ENCODE assay signal across 15 cellular contexts in the genomic region with DNA sequence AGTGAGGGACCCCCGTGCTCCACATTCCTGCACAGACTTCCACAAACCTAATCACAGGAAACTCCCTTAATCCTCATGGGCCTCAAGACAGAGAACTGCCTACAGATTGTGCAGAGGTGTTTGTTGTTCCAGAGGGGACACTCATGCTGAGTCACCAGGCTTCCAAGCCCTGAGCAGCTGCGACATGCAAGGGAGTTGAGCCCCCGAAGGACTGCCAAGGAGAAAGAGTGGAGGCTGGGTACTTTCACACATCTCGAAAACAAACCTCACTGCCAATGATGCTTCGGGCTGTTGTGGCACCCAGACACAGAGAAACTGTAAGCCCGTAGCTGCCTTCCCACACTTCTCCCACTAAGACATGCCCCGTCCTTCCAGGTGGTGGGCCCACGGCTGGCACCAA.
DNase-seq lines count a peak whose midpoint lies in the region; ATAC-seq and TF ChIP-seq lines count a peak whose summit lies in the region.
"Had no signal": no experiment of that assay in that cellular context is flagged by ENCODE, and none has a peak within 500 bp of the region (broad histone marks: within the 10 kb centered on the region; RNA-seq: fewer than 3 reads in every experiment).

No MANE protein-coding gene starts in this region.

- H3K36me3 Mint-ChIP-seq in T-helper 17 cell (ENCODE audit: low read depth) (no peaks in the 10 kb centered on the region), T-cell (no peaks in the 10 kb centered on the region)

- H3K4me1 Mint-ChIP-seq in T-helper 17 cell (no peaks in the 10 kb centered on the region), T-cell (no peaks in the 10 kb centered on the region)
- H3K4me1 Mint-ChIP-seq: activated CD4-positive, alpha-beta T cell treated with anti-CD3 and anti-CD28 coated beads, Interleukin-2, amount 10 ng/mL, durations not matched to agents 24 days and 14 days had no signal

- H3K27me3 Mint-ChIP-seq in T-helper 17 cell (no peaks in the 10 kb centered on the region), T-cell (no peaks in the 10 kb centered on the region)
- H3K27me3 Mint-ChIP-seq: activated CD4-positive, alpha-beta T cell treated with anti-CD3 and anti-CD28 coated beads, Interleukin-2, amount 10 ng/mL, durations not matched to agents 24 days and 14 days; activated T-cell treated with anti-CD3 and anti-CD28 coated beads, Interleukin-2, amount 50 U/mL, for 24 hours had no signal

- dilution Hi-C loops in mammary epithelial cell (cut with HindIII; ENCODE audit: low sequenced_read_pairs), result no loop called here

- no peaks in the 10 kb centered on the region for H4K20me1 ChIP-seq in mammary epithelial cell (ENCODE audit: insufficient read depth, low read length)

- no peaks in the 10 kb centered on the region for H3K79me2 ChIP-seq in mammary epithelial cell (ENCODE audit: insufficient read depth, low read length)

- POLR2A ChIA-PET in T-cell (lab: Charles Lee), result no interaction called here

- ATAC-seq in T-helper 17 cell (no peak), T-cell (replicated peaks in 1 of 4) (no peak)

- no peak overlapping the region for H3K4me3 Mint-ChIP-seq in T-helper 17 cell
- H3K4me3 Mint-ChIP-seq in T-cell, result no peak overlapping the region
- H3K4me3 Mint-ChIP-seq: activated CD4-positive, alpha-beta T cell treated with anti-CD3 and anti-CD28 coated beads, Interleukin-2, amount 10 ng/mL, durations not matched to agents 24 days and 14 days; activated T-cell treated with anti-CD3 and anti-CD28 coated beads, Interleukin-2, amount 50 U/mL, for 24 hours had no signal

- peak overlapping the region; percentile 8 for H3K4me2 ChIP-seq in mammary epithelial cell (ENCODE audit: insufficient read depth, low read depth, low read length)

- H3K9me3 ChIP-seq in MG63 (no peaks in the 10 kb centered on the region), mammary epithelial cell (replicated peaks; ENCODE audit: insufficient read depth, low read length) (no peaks in the 10 kb centered on the region), T-helper 17 cell (ENCODE audit: control insufficient read depth, low read length, poor library complexity, severe bottlenecking) (peaks cover under 1% of the 10 kb centered on the region)
- H3K9me3 ChIP-seq: colonic mucosa, Peyer's patch had no signal

- no peak for TF ChIP-seq CTCF in mammary epithelial cell (conservative IDR thresholded peaks at IDR 0.05 in 1 of 2, IDR thresholded peaks at IDR 0.05 in 1 of 2; ENCODE audit: extremely low read depth in 1 of 2, insufficient read depth in 1 of 2, low read depth in 1 of 2, low read length in 2 of 2)

- in situ Hi-C loops in mammary epithelial cell (cut with MboI; ENCODE audit: low sequenced_read_pairs in 2 of 2), result no loop called here

- CTCF ChIA-PET in mammary epithelial cell (lab: Charles Lee; ENCODE audit: low non-redundant PET), result no interaction called here
- CTCF ChIA-PET in T-cell (lab: Charles Lee), result no interaction called here

- H2AFZ ChIP-seq in mammary epithelial cell (ENCODE audit: low read depth, low read length), result peak overlapping the region; percentile 56

- 10% methylated on average over 8 of the region's 8 CpGs for WGBS in mammary epithelial cell (ENCODE audit: low coverage, missing lambda C conversion rate)

- no peak overlapping the region for H3K27ac Mint-ChIP-seq in T-helper 17 cell
- no peak overlapping the region for H3K27ac Mint-ChIP-seq in T-cell
- H3K27ac Mint-ChIP-seq: activated CD4-positive, alpha-beta T cell treated with anti-CD3 and anti-CD28 coated beads, Interleukin-2, amount 10 ng/mL, durations not matched to agents 24 days and 14 days; activated T-cell treated with anti-CD3 and anti-CD28 coated beads, Interleukin-2, amount 50 U/mL, for 24 hours had no signal

- H3K27ac ChIP-seq in mammary epithelial cell (ENCODE audit: insufficient read depth, low read depth, low read length), result no peak overlapping the region
- H3K27ac ChIP-seq: colonic mucosa, Peyer's patch had no signal

- DNase-seq in A172 (ENCODE audit: low spot score) (peak; percentile 63), MG63 (peak; percentile 94), mammary epithelial cell (peak; percentile 9), lung microvascular endothelial cell (ENCODE audit: low read depth in 2 of 2) (peak; percentile 0 to 11), OCI-M1 (lab: John Stamatoyannopoulos, UW) (no peak), T-helper 17 cell (no peak), T-cell (no peak), HPDE6-E6E7 (ENCODE audit: extremely low spot score) (no peak)
- DNase-seq: activated CD4-positive, alpha-beta T cell treated with anti-CD3 and anti-CD28 coated beads, Interleukin-2, amount 10 ng/mL, durations not matched to agents 24 days and 14 days; activated T-cell treated with anti-CD3 and anti-CD28 coated beads, Interleukin-2, amount 50 U/mL, for 24 hours; colonic mucosa; NCI-H1417 treated with DMSO at 0.1 percent for 48 hours; NCI-H510A treated with DMSO at 0.1 percent for 48 hours; Peyer's patch; T-helper 2 cell had no signal

- no peak overlapping the region for H3K9ac ChIP-seq in mammary epithelial cell (ENCODE audit: insufficient read depth, low read length)

- peaks cover 19 to 27% (median 24%) of the 10 kb centered on the region in 3 donors for H3K9me3 Mint-ChIP-seq in T-cell
- H3K9me3 Mint-ChIP-seq: activated CD4-positive, alpha-beta T cell treated with anti-CD3 and anti-CD28 coated beads, Interleukin-2, amount 10 ng/mL, durations not matched to agents 24 days and 14 days had no signal

- intact Hi-C loops in mammary epithelial cell (cut with micrococcal nuclease), result no loop called here

- H3K36me3 ChIP-seq in MG63 (no peaks in the 10 kb centered on the region), mammary epithelial cell (ENCODE audit: insufficient read depth, low read length) (no peaks in the 10 kb centered on the region)
- H3K36me3 ChIP-seq: colonic mucosa, Peyer's patch had no signal

- no TSS peak for BruUV-seq in mammary epithelial cell (replicated peaks; lab: Mats Ljungman, UMichigan)

- H3K4me1 ChIP-seq in mammary epithelial cell (ENCODE audit: insufficient read depth, low read length), result peaks cover 4% of the 10 kb centered on the region
- H3K4me1 ChIP-seq: colonic mucosa, Peyer's patch had no signal

- H3K4me3 ChIP-seq in MG63 (no peak overlapping the region), mammary epithelial cell (replicated peaks in 1 of 3; ENCODE audit: insufficient read depth in 1 of 3, low read depth in 2 of 3, low read length in 3 of 3) (no peak overlapping the region)
- H3K4me3 ChIP-seq: colonic mucosa, Peyer's patch had no signal

- no peaks in the 10 kb centered on the region for H3K27me3 ChIP-seq in MG63
- no peaks in the 10 kb centered on the region for H3K27me3 ChIP-seq in mammary epithelial cell (ENCODE audit: insufficient read depth, low read length)
- H3K27me3 ChIP-seq: colonic mucosa, Peyer's patch had no signal

Comparison
In these comparisons a context has a peak if more than half of its experiments do, and no peak if none do; other contexts are left out.
1. DNase-seq: peak in A172 (single experiment), MG63 (single experiment), mammary epithelial cell (single experiment) and lung microvascular endothelial cell (2 of 2); none in OCI-M1 (single experiment), T-helper 17 cell (0 of 3), T-cell (0 of 34) and HPDE6-E6E7 (single experiment).